ENCODE assay signal across 1 cellular context in the genomic region with DNA sequence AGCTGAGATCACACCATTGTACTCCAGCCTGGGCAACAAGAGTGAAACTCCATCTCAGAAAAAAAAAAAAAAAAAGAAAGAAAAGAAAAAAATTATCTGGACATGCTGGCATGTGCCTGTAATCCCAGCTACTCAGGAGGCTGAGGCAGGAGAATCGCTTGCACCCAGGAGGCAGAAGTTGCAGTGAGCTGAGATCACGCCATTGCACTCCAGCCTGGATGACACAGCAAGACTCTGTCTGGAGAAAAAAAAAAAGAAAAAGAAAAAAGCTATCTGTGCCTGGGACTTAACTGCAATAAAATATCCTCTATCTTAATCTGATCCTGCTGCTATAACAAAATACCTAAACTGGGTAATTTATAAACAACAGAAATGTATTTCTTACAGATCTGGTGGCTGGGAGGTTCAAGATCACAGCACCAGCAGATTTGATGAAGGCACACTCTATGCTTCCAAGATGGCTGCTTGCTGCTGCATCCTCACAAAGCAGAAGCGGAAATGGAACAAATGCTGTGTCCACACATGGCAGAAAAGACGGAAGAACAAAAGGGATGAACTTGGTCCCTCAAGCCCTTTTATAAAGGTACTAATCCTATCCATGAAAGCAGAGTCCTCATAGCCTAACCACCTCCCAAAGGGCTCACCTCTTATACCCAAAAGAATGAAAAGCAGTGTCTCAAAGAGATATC.
TF ChIP-seq lines count a peak whose summit lies in the region.

No MANE protein-coding gene starts in this region.

TF ChIP-seq in K562, 482 proteins besides CTCF, POLR2A, EP300 and RAD21 (continues in another document):
- TF ChIP-seq, protein P1, sequence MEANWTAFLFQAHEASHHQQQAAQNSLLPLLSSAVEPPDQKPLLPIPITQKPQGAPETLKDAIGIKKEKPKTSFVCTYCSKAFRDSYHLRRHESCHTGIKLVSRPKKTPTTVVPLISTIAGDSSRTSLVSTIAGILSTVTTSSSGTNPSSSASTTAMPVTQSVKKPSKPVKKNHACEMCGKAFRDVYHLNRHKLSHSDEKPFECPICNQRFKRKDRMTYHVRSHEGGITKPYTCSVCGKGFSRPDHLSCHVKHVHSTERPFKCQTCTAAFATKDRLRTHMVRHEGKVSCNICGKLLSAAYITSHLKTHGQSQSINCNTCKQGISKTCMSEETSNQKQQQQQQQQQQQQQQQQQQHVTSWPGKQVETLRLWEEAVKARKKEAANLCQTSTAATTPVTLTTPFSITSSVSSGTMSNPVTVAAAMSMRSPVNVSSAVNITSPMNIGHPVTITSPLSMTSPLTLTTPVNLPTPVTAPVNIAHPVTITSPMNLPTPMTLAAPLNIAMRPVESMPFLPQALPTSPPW (CRISPR knock-in tag; IDR thresholded peaks at IDR 0.05) = no peak
- TF ChIP-seq, protein P2, sequence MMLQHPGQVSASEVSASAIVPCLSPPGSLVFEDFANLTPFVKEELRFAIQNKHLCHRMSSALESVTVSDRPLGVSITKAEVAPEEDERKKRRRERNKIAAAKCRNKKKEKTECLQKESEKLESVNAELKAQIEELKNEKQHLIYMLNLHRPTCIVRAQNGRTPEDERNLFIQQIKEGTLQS (IDR thresholded peaks at IDR 0.05) = peak; percentile 67; the same call in 1 of the 2 replicates
- TF ChIP-seq, protein P2 (CRISPR knock-in tag; conservative IDR thresholded peaks at IDR 0.05) = no peak
- TF ChIP-seq NFIC (IDR thresholded peaks at IDR 0.05) (0 out of 2 replicates have a peak, but pooled peaks have one; percentile 18), CEBPG (CRISPR knock-in tag; IDR thresholded peaks at IDR 0.05) (peak; percentile 71; the same call in 1 of the 2 replicates), CEBPG (tag; conservative IDR thresholded peaks at IDR 0.05 in 1 of 2, IDR thresholded peaks at IDR 0.05 in 1 of 2) (no peak), HDAC2 (IDR thresholded peaks at IDR 0.05) (peak; percentile 36; the same call in 1 of the 2 replicates), CBFA2T3 (IDR thresholded peaks at IDR 0.05) (peak; percentile 70), ZC3H11A (IDR thresholded peaks at IDR 0.05; ENCODE audit: low read depth, low read length) (no peak), CBFA2T2 (conservative IDR thresholded peaks at IDR 0.05) (0 out of 2 replicates have a peak, but pooled peaks have one; percentile 22), RBM15 (IDR thresholded peaks at IDR 0.05; ENCODE audit: insufficient read depth, low read length) (no peak), ATF7 (IDR thresholded peaks at IDR 0.05) (0 out of 2 replicates have a peak, but pooled peaks have one; percentile 19), LEF1 (IDR thresholded peaks at IDR 0.05) (peak; percentile 34; the same call in 1 of the 2 replicates), ZNF785 (CRISPR knock-in tag; IDR thresholded peaks at IDR 0.05) (no peak), ETS2 (tag; IDR thresholded peaks at IDR 0.05; ENCODE audit: borderline replicate concordance, poor library complexity, severe bottlenecking) (no peak), ZNF76 (CRISPR knock-in tag; IDR thresholded peaks at IDR 0.05; ENCODE audit: borderline replicate concordance) (no peak), NCOA1 (IDR thresholded peaks at IDR 0.05; ENCODE audit: low read depth) (0 out of 2 replicates have a peak, but pooled peaks have one; percentile 32), NFE2L1 (tag; IDR thresholded peaks at IDR 0.05; ENCODE audit: borderline replicate concordance, low read depth) (peak; percentile 18; the same call in 1 of the 2 replicates), ZNF589 (CRISPR knock-in tag; IDR thresholded peaks at IDR 0.05; ENCODE audit: low read depth) (0 out of 2 replicates have a peak, but pooled peaks have one; percentile 68), HMGN3 (IDR thresholded peaks at IDR 0.05; ENCODE audit: borderline replicate concordance, extremely low read depth, insufficient read length, low read depth, low read length) (no peak), BCOR (IDR thresholded peaks at IDR 0.05) (0 out of 2 replicates have a peak, but pooled peaks have one; percentile 13), FOXK2 (conservative IDR thresholded peaks at IDR 0.05 in 1 of 2, IDR thresholded peaks at IDR 0.05 in 1 of 2; ENCODE audit: low read depth in 2 of 2) (peak in 1 of 2 experiments; percentile 48; a peak in 2 of 4 replicates), MTA2 (IDR thresholded peaks at IDR 0.05; ENCODE audit: low read depth) (peak; percentile 36; the same call in 1 of the 2 replicates), EP400 (IDR thresholded peaks at IDR 0.05) (peak; percentile 43; the same call in 1 of the 2 replicates), MYNN (IDR thresholded peaks at IDR 0.05) (no peak), MYNN (CRISPR knock-in tag; IDR thresholded peaks at IDR 0.05) (no peak), DPF2 (IDR thresholded peaks at IDR 0.05) (peak; percentile 72), MAFK (IDR thresholded peaks at IDR 0.05; ENCODE audit: low read length) (peak; percentile 46; the same call in 1 of the 2 replicates), CBX3 (IDR thresholded peaks at IDR 0.05; ENCODE audit: borderline replicate concordance in 1 of 2, low read length in 2 of 2) (no peak), BHLHE40 (IDR thresholded peaks at IDR 0.05; ENCODE audit: low read length) (0 out of 2 replicates have a peak, but pooled peaks have one; percentile 11), HDAC6 (IDR thresholded peaks at IDR 0.05; ENCODE audit: low read depth, low read length) (no peak), STAT5A (IDR thresholded peaks at IDR 0.05; ENCODE audit: borderline replicate concordance, low read length) (no peak), TRIM24 (IDR thresholded peaks at IDR 0.05) (peak; percentile 48 to 79; a peak in 3 of 4 replicates), SOX6 (IDR thresholded peaks at IDR 0.05) (0 out of 2 replicates have a peak, but pooled peaks have one; percentile 18), TAL1 (IDR thresholded peaks at IDR 0.05) (peak; percentile 61), PTRF (tag; IDR thresholded peaks at IDR 0.05) (peak; percentile 55), MAFG (tag; conservative IDR thresholded peaks at IDR 0.05) (peak; percentile 84), YY1 (IDR thresholded peaks at IDR 0.05; ENCODE audit: borderline replicate concordance in 1 of 3, control insufficient read depth in 1 of 3, extremely low read depth in 1 of 3, insufficient read depth in 3 of 3, insufficient read length in 1 of 3, insufficient replicate concordance in 2 of 3, low read depth in 1 of 3, low read length in 2 of 3) (peak in 2 of 3 experiments; percentile 28 to 85), ZNF316 (IDR thresholded peaks at IDR 0.05) (peak; percentile 89), NCOR1 (IDR thresholded peaks at IDR 0.05) (peak; percentile 36; the same call in 1 of the 2 replicates), ZNF311 (CRISPR knock-in tag; IDR thresholded peaks at IDR 0.05) (no peak)
- TF ChIP-seq, protein P3, sequence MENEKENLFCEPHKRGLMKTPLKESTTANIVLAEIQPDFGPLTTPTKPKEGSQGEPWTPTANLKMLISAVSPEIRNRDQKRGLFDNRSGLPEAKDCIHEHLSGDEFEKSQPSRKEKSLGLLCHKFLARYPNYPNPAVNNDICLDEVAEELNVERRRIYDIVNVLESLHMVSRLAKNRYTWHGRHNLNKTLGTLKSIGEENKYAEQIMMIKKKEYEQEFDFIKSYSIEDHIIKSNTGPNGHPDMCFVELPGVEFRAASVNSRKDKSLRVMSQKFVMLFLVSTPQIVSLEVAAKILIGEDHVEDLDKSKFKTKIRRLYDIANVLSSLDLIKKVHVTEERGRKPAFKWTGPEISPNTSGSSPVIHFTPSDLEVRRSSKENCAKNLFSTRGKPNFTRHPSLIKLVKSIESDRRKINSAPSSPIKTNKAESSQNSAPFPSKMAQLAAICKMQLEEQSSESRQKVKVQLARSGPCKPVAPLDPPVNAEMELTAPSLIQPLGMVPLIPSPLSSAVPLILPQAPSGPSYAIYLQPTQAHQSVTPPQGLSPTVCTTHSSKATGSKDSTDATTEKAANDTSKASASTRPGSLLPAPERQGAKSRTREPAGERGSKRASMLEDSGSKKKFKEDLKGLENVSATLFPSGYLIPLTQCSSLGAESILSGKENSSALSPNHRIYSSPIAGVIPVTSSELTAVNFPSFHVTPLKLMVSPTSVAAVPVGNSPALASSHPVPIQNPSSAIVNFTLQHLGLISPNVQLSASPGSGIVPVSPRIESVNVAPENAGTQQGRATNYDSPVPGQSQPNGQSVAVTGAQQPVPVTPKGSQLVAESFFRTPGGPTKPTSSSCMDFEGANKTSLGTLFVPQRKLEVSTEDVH (IDR thresholded peaks at IDR 0.05; ENCODE audit: low read depth, partially characterized antibody) = no peak
- TF ChIP-seq, protein P4, sequence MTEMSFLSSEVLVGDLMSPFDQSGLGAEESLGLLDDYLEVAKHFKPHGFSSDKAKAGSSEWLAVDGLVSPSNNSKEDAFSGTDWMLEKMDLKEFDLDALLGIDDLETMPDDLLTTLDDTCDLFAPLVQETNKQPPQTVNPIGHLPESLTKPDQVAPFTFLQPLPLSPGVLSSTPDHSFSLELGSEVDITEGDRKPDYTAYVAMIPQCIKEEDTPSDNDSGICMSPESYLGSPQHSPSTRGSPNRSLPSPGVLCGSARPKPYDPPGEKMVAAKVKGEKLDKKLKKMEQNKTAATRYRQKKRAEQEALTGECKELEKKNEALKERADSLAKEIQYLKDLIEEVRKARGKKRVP (CRISPR knock-in tag; IDR thresholded peaks at IDR 0.05) = 0 out of 2 replicates have a peak, but pooled peaks have one; percentile 20
- TF ChIP-seq, protein P5, sequence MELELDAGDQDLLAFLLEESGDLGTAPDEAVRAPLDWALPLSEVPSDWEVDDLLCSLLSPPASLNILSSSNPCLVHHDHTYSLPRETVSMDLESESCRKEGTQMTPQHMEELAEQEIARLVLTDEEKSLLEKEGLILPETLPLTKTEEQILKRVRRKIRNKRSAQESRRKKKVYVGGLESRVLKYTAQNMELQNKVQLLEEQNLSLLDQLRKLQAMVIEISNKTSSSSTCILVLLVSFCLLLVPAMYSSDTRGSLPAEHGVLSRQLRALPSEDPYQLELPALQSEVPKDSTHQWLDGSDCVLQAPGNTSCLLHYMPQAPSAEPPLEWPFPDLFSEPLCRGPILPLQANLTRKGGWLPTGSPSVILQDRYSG (tag; conservative IDR thresholded peaks at IDR 0.05; ENCODE audit: low read depth) = 0 out of 2 replicates have a peak, but pooled peaks have one; percentile 58
- TF ChIP-seq, protein P6, sequence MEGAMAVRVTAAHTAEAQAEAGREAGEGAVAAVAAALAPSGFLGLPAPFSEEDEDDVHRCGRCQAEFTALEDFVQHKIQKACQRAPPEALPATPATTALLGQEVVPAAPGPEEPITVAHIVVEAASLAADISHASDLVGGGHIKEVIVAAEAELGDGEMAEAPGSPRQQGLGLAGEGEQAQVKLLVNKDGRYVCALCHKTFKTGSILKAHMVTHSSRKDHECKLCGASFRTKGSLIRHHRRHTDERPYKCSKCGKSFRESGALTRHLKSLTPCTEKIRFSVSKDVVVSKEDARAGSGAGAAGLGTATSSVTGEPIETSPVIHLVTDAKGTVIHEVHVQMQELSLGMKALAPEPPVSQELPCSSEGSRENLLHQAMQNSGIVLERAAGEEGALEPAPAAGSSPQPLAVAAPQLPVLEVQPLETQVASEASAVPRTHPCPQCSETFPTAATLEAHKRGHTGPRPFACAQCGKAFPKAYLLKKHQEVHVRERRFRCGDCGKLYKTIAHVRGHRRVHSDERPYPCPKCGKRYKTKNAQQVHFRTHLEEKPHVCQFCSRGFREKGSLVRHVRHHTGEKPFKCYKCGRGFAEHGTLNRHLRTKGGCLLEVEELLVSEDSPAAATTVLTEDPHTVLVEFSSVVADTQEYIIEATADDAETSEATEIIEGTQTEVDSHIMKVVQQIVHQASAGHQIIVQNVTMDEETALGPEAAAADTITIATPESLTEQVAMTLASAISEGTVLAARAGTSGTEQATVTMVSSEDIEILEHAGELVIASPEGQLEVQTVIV (CRISPR knock-in tag; IDR thresholded peaks at IDR 0.05; ENCODE audit: borderline replicate concordance) = no peak
- TF ChIP-seq, protein P7, sequence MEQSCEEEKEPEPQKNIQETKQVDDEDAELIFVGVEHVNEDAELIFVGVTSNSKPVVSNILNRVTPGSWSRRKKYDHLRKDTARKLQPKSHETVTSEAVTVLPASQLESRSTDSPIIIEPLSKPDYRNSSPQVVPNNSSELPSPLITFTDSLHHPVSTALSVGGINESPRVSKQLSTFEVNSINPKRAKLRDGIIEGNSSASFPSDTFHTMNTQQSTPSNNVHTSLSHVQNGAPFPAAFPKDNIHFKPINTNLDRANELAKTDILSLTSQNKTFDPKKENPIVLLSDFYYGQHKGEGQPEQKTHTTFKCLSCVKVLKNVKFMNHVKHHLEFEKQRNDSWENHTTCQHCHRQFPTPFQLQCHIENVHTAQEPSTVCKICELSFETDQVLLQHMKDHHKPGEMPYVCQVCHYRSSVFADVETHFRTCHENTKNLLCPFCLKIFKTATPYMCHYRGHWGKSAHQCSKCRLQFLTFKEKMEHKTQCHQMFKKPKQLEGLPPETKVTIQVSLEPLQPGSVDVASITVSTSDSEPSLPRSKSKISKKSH (CRISPR knock-in tag; IDR thresholded peaks at IDR 0.05) = no peak
- TF ChIP-seq, protein P8, sequence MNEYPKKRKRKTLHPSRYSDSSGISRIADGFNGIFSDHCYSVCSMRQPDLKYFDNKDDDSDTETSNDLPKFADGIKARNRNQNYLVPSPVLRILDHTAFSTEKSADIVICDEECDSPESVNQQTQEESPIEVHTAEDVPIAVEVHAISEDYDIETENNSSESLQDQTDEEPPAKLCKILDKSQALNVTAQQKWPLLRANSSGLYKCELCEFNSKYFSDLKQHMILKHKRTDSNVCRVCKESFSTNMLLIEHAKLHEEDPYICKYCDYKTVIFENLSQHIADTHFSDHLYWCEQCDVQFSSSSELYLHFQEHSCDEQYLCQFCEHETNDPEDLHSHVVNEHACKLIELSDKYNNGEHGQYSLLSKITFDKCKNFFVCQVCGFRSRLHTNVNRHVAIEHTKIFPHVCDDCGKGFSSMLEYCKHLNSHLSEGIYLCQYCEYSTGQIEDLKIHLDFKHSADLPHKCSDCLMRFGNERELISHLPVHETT (CRISPR knock-in tag; conservative IDR thresholded peaks at IDR 0.05 in 1 of 2, IDR thresholded peaks at IDR 0.05 in 1 of 2) = no peak
- TF ChIP-seq, protein P9, sequence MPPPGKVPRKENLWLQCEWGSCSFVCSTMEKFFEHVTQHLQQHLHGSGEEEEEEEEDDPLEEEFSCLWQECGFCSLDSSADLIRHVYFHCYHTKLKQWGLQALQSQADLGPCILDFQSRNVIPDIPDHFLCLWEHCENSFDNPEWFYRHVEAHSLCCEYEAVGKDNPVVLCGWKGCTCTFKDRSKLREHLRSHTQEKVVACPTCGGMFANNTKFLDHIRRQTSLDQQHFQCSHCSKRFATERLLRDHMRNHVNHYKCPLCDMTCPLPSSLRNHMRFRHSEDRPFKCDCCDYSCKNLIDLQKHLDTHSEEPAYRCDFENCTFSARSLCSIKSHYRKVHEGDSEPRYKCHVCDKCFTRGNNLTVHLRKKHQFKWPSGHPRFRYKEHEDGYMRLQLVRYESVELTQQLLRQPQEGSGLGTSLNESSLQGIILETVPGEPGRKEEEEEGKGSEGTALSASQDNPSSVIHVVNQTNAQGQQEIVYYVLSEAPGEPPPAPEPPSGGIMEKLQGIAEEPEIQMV (tag; conservative IDR thresholded peaks at IDR 0.05; ENCODE audit: low read depth) = peak; percentile 58; the same call in 1 of the 2 replicates
- TF ChIP-seq, protein P10, sequence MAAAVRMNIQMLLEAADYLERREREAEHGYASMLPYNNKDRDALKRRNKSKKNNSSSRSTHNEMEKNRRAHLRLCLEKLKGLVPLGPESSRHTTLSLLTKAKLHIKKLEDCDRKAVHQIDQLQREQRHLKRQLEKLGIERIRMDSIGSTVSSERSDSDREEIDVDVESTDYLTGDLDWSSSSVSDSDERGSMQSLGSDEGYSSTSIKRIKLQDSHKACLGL (CRISPR knock-in tag; IDR thresholded peaks at IDR 0.05; ENCODE audit: borderline replicate concordance, poor library complexity, severe bottlenecking) = no peak
